Comparison of ENCODE assay signal across 1 cellular context in genomic region chr7:79137942-79138341, GRCh38.
TF ChIP-seq lines count a peak whose summit lies in the region.

No MANE protein-coding gene starts in this region.

TF ChIP-seq in endothelial cell of umbilical vein, 7 proteins besides CTCF, POLR2A, EP300 and RAD21:
- peak; percentile 53 for TF ChIP-seq FOS (IDR thresholded peaks at IDR 0.05; ENCODE audit: borderline replicate concordance, insufficient read depth, low read length)
- TF ChIP-seq GATA2 (IDR thresholded peaks at IDR 0.05; ENCODE audit: insufficient read depth, insufficient read length, low read depth, low read length): no peak
- TF ChIP-seq JUN (IDR thresholded peaks at IDR 0.05; ENCODE audit: borderline replicate concordance, insufficient read depth, insufficient read length, low read depth): peak; percentile 9
- TF ChIP-seq MYC (IDR thresholded peaks at IDR 0.05; ENCODE audit: low read depth, low read length): no peak
